In the genomic region with DNA sequence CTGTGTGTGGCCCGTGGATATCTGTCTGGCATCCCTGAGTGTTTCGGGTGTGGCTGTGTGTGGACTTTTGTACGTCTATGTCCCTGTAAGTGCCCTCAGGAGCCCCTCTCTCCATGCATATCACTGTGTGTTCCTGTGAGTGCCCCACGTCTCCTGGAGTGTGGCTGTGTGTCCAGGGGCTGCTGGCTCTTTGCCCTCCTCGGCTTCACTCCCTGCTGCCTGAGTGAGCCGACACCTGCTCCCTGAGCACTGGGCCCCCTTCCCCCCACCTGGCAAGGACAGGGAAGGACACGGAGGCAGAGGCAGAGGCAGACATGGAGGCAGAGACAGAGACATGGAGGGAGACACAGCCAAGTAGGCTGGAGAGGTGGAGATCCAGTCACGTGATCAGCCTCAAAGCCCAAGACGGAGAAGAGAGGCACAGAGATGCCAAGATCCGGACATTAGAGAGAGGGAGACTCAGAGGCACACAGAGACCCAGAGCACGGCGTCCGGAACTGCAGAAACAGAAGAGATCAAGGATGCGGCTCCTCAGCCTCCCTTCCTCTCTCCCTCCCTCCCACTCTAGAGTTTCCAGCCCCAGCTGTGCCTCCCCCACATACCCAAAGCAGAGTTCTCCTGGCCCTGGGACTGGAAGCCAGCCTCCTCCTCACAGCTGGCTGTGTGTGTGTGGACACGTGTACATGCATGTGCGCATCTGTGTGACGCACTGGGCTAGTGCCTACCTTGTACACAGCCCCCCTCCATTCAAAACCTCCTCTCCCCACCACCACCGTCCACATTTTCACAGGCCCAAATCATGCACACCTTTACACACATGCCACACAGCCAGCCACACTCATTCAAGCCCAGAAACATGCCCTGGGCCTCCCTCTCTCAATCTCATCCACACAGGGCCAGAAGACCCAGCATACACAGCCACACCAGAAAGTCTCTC, we compare ENCODE assay signal across 8 cellular contexts. TPM values are rescaled to one million over a fixed set of nuclear protein-coding genes. Genes with fewer than 3 reads are reported as not detected.
DNase-seq lines count a peak whose midpoint lies in the region; ATAC-seq and TF ChIP-seq lines count a peak whose summit lies in the region.

No MANE protein-coding gene starts in this region.

- H3K4me1 Mint-ChIP-seq in IgD-negative memory B cell (peaks cover 24 to 31% (median 30%) of the 10 kb centered on the region in 3 donors), activated B cell treated with CpG ODN at 0.5 μM for 24 hours (peaks cover 49% of the 10 kb centered on the region)

- CTCF ChIA-PET in activated B cell treated with CpG ODN at 0.5 μM for 24 hours (lab: Charles Lee), result no interaction called here

- H3K9me3 Mint-ChIP-seq in IgD-negative memory B cell (no peaks in the 10 kb centered on the region), activated B cell treated with CpG ODN at 0.5 μM for 24 hours (no peaks in the 10 kb centered on the region)

- POLR2A ChIA-PET in activated B cell treated with CpG ODN at 0.5 μM for 24 hours (lab: Charles Lee), result interaction anchor here (1.6 kb wide), 1 partner anchor 39 kb away, joined by 3 read pairs; a partner anchor contains a TSS

- no peak overlapping the region for H3K4me3 ChIP-seq in foreskin fibroblast (ENCODE audit: low read depth in 1 of 2, low read length in 2 of 2)

- no peak for ATAC-seq in activated B cell treated with CpG ODN at 0.5 μM for 24 hours (ENCODE audit: low read depth)
- ATAC-seq in GM19351 (IDR thresholded peaks at IDR 0.05; ENCODE audit: unreplicated experiment), result no peak
- no peak for ATAC-seq in HG02759 (IDR thresholded peaks at IDR 0.05; ENCODE audit: unreplicated experiment)

- intact Hi-C loops in activated B cell treated with CpG ODN at 0.5 μM for 24 hours (cut with micrococcal nuclease), result loop anchor here (1.0 to 5.0 kb wide), 4 partner anchors 52 to 134 kb away; no protein-coding TSS in a partner anchor

- H3K27me3 Mint-ChIP-seq in IgD-negative memory B cell, result peaks cover 4% of the 10 kb centered on the region
- no peaks in the 10 kb centered on the region for H3K27me3 Mint-ChIP-seq in activated B cell treated with CpG ODN at 0.5 μM for 24 hours

- H3K4me3 Mint-ChIP-seq in IgD-negative memory B cell (peak overlapping the region; percentile 56 to 91 (median 80)), activated B cell treated with CpG ODN at 0.5 μM for 24 hours (peak overlapping the region; percentile 76)

- H3K27ac Mint-ChIP-seq in IgD-negative memory B cell, result peak overlapping the region; percentile 73 to 94 (median 84)
- H3K27ac Mint-ChIP-seq in activated B cell treated with CpG ODN at 0.5 μM for 24 hours, result peak overlapping the region; percentile 81

- TF ChIP-seq CTCF in activated B cell treated with CpG ODN at 0.5 μM for 24 hours (IDR thresholded peaks at IDR 0.05), result no peak
- no peak for TF ChIP-seq CTCF in foreskin fibroblast (IDR thresholded peaks at IDR 0.05; ENCODE audit: low read depth, low read length)

- DNase-seq in AG20443 (ENCODE audit: low spot score), result peak; percentile 78
- DNase-seq in activated B cell treated with CpG ODN at 0.5 μM for 24 hours, result no peak
- DNase-seq in foreskin fibroblast, result peak; percentile 72 to 87
- DNase-seq in occipital lobe (lab: John Stamatoyannopoulos, UW), result peak; percentile 81
- no peak for DNase-seq in SKM-1 (lab: John Stamatoyannopoulos, UW; ENCODE audit: unreplicated experiment)

- H3K36me3 Mint-ChIP-seq in IgD-negative memory B cell, result peaks cover 2% of the 10 kb centered on the region
- peaks cover 10% of the 10 kb centered on the region for H3K36me3 Mint-ChIP-seq in activated B cell treated with CpG ODN at 0.5 μM for 24 hours (ENCODE audit: low read depth)

RNA-seq across cellular contexts. Expression of a gene that starts 39.0 kb away (rescaled TPM):
- 105 TPM for polyA plus RNA-seq in IgD-negative memory B cell
- total RNA-seq in activated B cell treated with CpG ODN at 0.5 μM for 24 hours (136 and 137 TPM in 2 replicates), occipital lobe (6.1 TPM)

Comparison
In these comparisons a context has a peak if more than half of its experiments do, and no peak if none do; other contexts are left out.
1. DNase-seq: peak in AG20443 (single experiment), foreskin fibroblast (2 of 2) and occipital lobe (single experiment); none in activated B cell treated with CpG ODN at 0.5 μM for 24 hours (single experiment) and SKM-1 (single experiment).
2. RNA of a gene that starts 39.0 kb away (total RNA-seq): 136 to 137 TPM in activated B cell treated with CpG ODN at 0.5 μM for 24 hours; 6.1 TPM in occipital lobe (single experiment); every median in the first group is over 10 times any median in the second.